Comparison of ENCODE assay signal across 8 cellular contexts in the genomic region with DNA sequence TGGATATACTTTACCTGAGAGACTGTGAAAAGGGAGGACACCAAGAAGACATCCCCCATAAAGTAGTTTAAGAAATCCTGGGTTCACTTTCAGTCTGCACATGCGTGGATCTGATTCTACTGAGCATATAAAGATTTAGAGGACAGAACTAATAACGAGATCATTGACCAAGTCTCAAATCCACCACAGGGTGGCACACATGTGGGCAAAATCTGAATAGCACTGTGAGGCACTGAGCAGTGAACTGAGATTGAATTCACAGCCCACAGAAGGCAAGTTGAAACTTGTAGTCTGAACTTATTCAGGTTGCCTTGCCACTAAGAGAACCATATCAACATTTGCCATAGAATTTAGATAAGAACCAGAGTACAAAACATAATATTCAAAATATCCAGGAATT.
DNase-seq lines count a peak whose midpoint lies in the region; ATAC-seq and TF ChIP-seq lines count a peak whose summit lies in the region.

No MANE protein-coding gene starts in this region.

- H3K4me3 ChIP-seq in OCI-LY7 (ENCODE audit: low read depth, low read length, poor library complexity, severe bottlenecking) (no peak overlapping the region), choroid plexus epithelial cell (ENCODE audit: low read depth, low read length) (no peak overlapping the region), mucosa of descending colon (no peak overlapping the region)

- BruUV-seq in OCI-LY7 (replicated peaks; lab: Mats Ljungman, UMichigan), result no TSS peak

- no peaks in the 10 kb centered on the region for H3K79me2 ChIP-seq in OCI-LY7 (ENCODE audit: insufficient read depth, low read depth, low read length)

- ATAC-seq in GM19463 (IDR thresholded peaks at IDR 0.05; ENCODE audit: unreplicated experiment) (peak; percentile 90), HG03457 (IDR thresholded peaks at IDR 0.05; ENCODE audit: unreplicated experiment) (peak; percentile 80), mucosa of descending colon (peak; percentile 69)

- POLR2A ChIA-PET in OCI-LY7 (lab: Charles Lee), result no interaction called here

- no peak overlapping the region for H3K4me2 ChIP-seq in OCI-LY7 (ENCODE audit: low read length)

- no peaks in the 10 kb centered on the region for H4K20me1 ChIP-seq in OCI-LY7 (ENCODE audit: insufficient read depth, low read length)

- no peaks in the 10 kb centered on the region for H3K9me3 ChIP-seq in OCI-LY7 (ENCODE audit: low read length)
- no peaks in the 10 kb centered on the region for H3K9me3 ChIP-seq in mucosa of descending colon

- H3K36me3 ChIP-seq in OCI-LY7 (ENCODE audit: insufficient read depth, low read length) (no peaks in the 10 kb centered on the region), mucosa of descending colon (ENCODE audit: low read depth) (no peaks in the 10 kb centered on the region)

- no peak overlapping the region for H2AFZ ChIP-seq in OCI-LY7 (ENCODE audit: low read length)

- TF ChIP-seq CTCF in OCI-LY7 (conservative IDR thresholded peaks at IDR 0.05; ENCODE audit: low read length) (peak; percentile 64), choroid plexus epithelial cell (conservative IDR thresholded peaks at IDR 0.05; ENCODE audit: low read depth, low read length) (peak; percentile 42), mucosa of descending colon (IDR thresholded peaks at IDR 0.05) (peak; percentile 11)

- H3K4me1 ChIP-seq in OCI-LY7 (ENCODE audit: insufficient read depth, low read length, poor library complexity, severe bottlenecking) (no peaks in the 10 kb centered on the region), mucosa of descending colon (ENCODE audit: low read depth) (no peaks in the 10 kb centered on the region)

- H3K9me2 ChIP-seq in OCI-LY7 (ENCODE audit: insufficient read depth, low read length), result no peaks in the 10 kb centered on the region

- no peak overlapping the region for H3K27ac ChIP-seq in OCI-LY7 (ENCODE audit: low read depth, low read length, poor library complexity, severe bottlenecking)

- intact Hi-C loops in OCI-LY7 (cut with micrococcal nuclease; ENCODE audit: unreplicated experiment), result no loop called here
- intact Hi-C loops in mucosa of descending colon (cut with DNase I, micrococcal nuclease), result no loop called here

- CTCF ChIA-PET in OCI-LY7 (lab: Charles Lee; ENCODE audit: unreplicated experiment), result no interaction called here

- peak; percentile 7 for DNase-seq in ELF-1 (ENCODE audit: low read depth, low spot score)
- peak; percentile 17 for DNase-seq in OCI-LY7 (ENCODE audit: low spot score)
- DNase-seq in choroid plexus epithelial cell (ENCODE audit: low read depth), result peak; percentile 47
- peak in 2 of 3 donors; percentile 20 to 66 for DNase-seq in mucosa of descending colon
- DNase-seq in NK-92 (lab: John Stamatoyannopoulos, UW; ENCODE audit: unreplicated experiment), result no peak
- no peak for DNase-seq in dedifferentiated amniotic fluid mesenchymal stem cell (ENCODE audit: extremely low spot score)

Comparison
In these comparisons a context has a peak if more than half of its experiments do, and no peak if none do; other contexts are left out.
1. DNase-seq: peak in ELF-1 (single experiment), OCI-LY7 (single experiment), choroid plexus epithelial cell (single experiment) and mucosa of descending colon (2 of 3); none in NK-92 (single experiment) and dedifferentiated amniotic fluid mesenchymal stem cell (single experiment).
2. CTCF ChIP-seq: peak in every context shown above with its lines; median percentile 64 in OCI-LY7; 42 in choroid plexus epithelial cell; 11 in mucosa of descending colon.
3. Peak in every context shown above with its lines, with median percentiles within 50 percentile points of each other: ATAC-seq.